Comparison of ENCODE assay signal across 24 cellular contexts in genomic region chr14:59601056-59601455, GRCh38. TPM values are rescaled to one million over a fixed set of nuclear protein-coding genes. Genes with fewer than 3 reads are reported as not detected.
DNase-seq lines count a peak whose midpoint lies in the region; ATAC-seq, FAIRE-seq and TF ChIP-seq lines count a peak whose summit lies in the region.
"Had no signal": no experiment of that assay in that cellular context is flagged by ENCODE, and none has a peak within 500 bp of the region (broad histone marks: within the 10 kb centered on the region; RNA-seq: fewer than 3 reads in every experiment).

No MANE protein-coding gene starts in this region.

- intact Hi-C loops in MCF 10A (cut with micrococcal nuclease), result no loop called here
- intact Hi-C loops in mammary epithelial cell (cut with micrococcal nuclease), result no loop called here

- H3K9me3 ChIP-seq in mammary epithelial cell (replicated peaks; ENCODE audit: insufficient read depth, low read length), result no peaks in the 10 kb centered on the region
- H3K9me3 ChIP-seq in astrocyte (ENCODE audit: insufficient read depth, low read depth, low read length), result no peaks in the 10 kb centered on the region
- H3K9me3 ChIP-seq in small intestine (ENCODE audit: control insufficient read depth, low read depth), result no peaks in the 10 kb centered on the region
- H3K9me3 ChIP-seq in smooth muscle cell (replicated peaks; ENCODE audit: low read depth), result no peaks in the 10 kb centered on the region
- H3K9me3 ChIP-seq: A549 had no signal

- DNase-seq in MCF 10A (ENCODE audit: unreplicated experiment) (no peak), mammary epithelial cell (no peak), astrocyte (ENCODE audit: low read depth) (no peak), iris pigment epithelial cell (ENCODE audit: low read depth) (peak; percentile 14), small intestine (peak; percentile 46), smooth muscle cell (lab: John Stamatoyannopoulos, UW; ENCODE audit: unreplicated experiment) (no peak)
- DNase-seq: AML-193; CD4-positive, alpha-beta T cell; DMS153; DMS79; GDM1; H9 had no signal

- H3K79me2 ChIP-seq in mammary epithelial cell (ENCODE audit: insufficient read depth, low read length) (no peaks in the 10 kb centered on the region), astrocyte (ENCODE audit: insufficient read depth, low read length) (no peaks in the 10 kb centered on the region), smooth muscle cell (ENCODE audit: low read depth) (no peaks in the 10 kb centered on the region)

- no peak overlapping the region for H2AFZ ChIP-seq in mammary epithelial cell (ENCODE audit: low read depth, low read length)
- H2AFZ ChIP-seq in astrocyte (ENCODE audit: low read depth, low read length), result no peak overlapping the region
- no peak overlapping the region for H2AFZ ChIP-seq in smooth muscle cell (ENCODE audit: low read depth)

- H3K4me3 Mint-ChIP-seq in MCF 10A (ENCODE audit: unreplicated experiment), result no peak overlapping the region
- no peak overlapping the region for H3K4me3 Mint-ChIP-seq in astrocyte (ENCODE audit: unreplicated experiment)
- H3K4me3 Mint-ChIP-seq: CD4-positive, alpha-beta T cell; H9 had no signal

- no TSS peak for BruUV-seq in MCF 10A (replicated peaks; lab: Mats Ljungman, UMichigan)
- no TSS peak for BruUV-seq in mammary epithelial cell (replicated peaks; lab: Mats Ljungman, UMichigan)

- H3K36me3 ChIP-seq in mammary epithelial cell (ENCODE audit: insufficient read depth, low read length) (no peaks in the 10 kb centered on the region), astrocyte (ENCODE audit: insufficient read depth, low read length) (no peaks in the 10 kb centered on the region), small intestine (ENCODE audit: control insufficient read depth in 2 of 2, insufficient read depth in 2 of 2, low read length in 2 of 2) (no peaks in the 10 kb centered on the region), smooth muscle cell (ENCODE audit: low read depth) (no peaks in the 10 kb centered on the region)

- peaks cover 19% of the 10 kb centered on the region for H3K36me3 Mint-ChIP-seq in MCF 10A (ENCODE audit: insufficient read depth, unreplicated experiment)
- H3K36me3 Mint-ChIP-seq in astrocyte (ENCODE audit: low read depth, unreplicated experiment), result no peaks in the 10 kb centered on the region

- H3K4me1 ChIP-seq in mammary epithelial cell (ENCODE audit: insufficient read depth, low read length), result no peaks in the 10 kb centered on the region
- no peaks in the 10 kb centered on the region for H3K4me1 ChIP-seq in astrocyte (ENCODE audit: insufficient read depth, low read length)
- no peaks in the 10 kb centered on the region for H3K4me1 ChIP-seq in small intestine (ENCODE audit: control insufficient read depth in 2 of 2, insufficient read depth in 1 of 2, low read depth in 1 of 2, low read length in 1 of 2)
- H3K4me1 ChIP-seq in smooth muscle cell (ENCODE audit: low read depth), result no peaks in the 10 kb centered on the region
- H3K4me1 ChIP-seq: A549 had no signal

- H3K27ac Mint-ChIP-seq in MCF 10A (ENCODE audit: low read depth, unreplicated experiment), result peak overlapping the region; percentile 9
- peak overlapping the region; percentile 9 for H3K27ac Mint-ChIP-seq in astrocyte (ENCODE audit: unreplicated experiment)
- H3K27ac Mint-ChIP-seq: CD4-positive, alpha-beta T cell; H9 had no signal

- H4K20me1 ChIP-seq in mammary epithelial cell (ENCODE audit: insufficient read depth, low read length) (no peaks in the 10 kb centered on the region), astrocyte (ENCODE audit: insufficient read depth, low read length) (no peaks in the 10 kb centered on the region), smooth muscle cell (ENCODE audit: low read depth) (no peaks in the 10 kb centered on the region)

- peaks cover 2% of the 10 kb centered on the region for H3K27me3 ChIP-seq in mammary epithelial cell (ENCODE audit: insufficient read depth, low read length)
- no peaks in the 10 kb centered on the region for H3K27me3 ChIP-seq in astrocyte (ENCODE audit: insufficient read depth, low read length)
- no peaks in the 10 kb centered on the region for H3K27me3 ChIP-seq in small intestine (ENCODE audit: control insufficient read depth in 2 of 2, insufficient read depth in 2 of 2, low read length in 2 of 2)
- peaks cover 10% of the 10 kb centered on the region for H3K27me3 ChIP-seq in smooth muscle cell (ENCODE audit: low read depth)

- dilution Hi-C loops in mammary epithelial cell (cut with HindIII; ENCODE audit: low sequenced_read_pairs), result no loop called here

- H3F3A ChIP-seq in smooth muscle cell (ENCODE audit: low read depth), result no peaks in the 10 kb centered on the region

- 67% methylated on average over 3 of the region's 3 CpGs for WGBS in mammary epithelial cell (ENCODE audit: low coverage, missing lambda C conversion rate)
- WGBS in small intestine, 3 donors, result 13 to 42% (median 25%) methylated on average over 3 of the region's 3 CpGs
- 73% methylated on average over 3 of the region's 3 CpGs for WGBS in smooth muscle cell (ENCODE audit: low lambda C conversion rate)

- no peak overlapping the region for H3K9ac ChIP-seq in mammary epithelial cell (ENCODE audit: insufficient read depth, low read length)
- no peak overlapping the region for H3K9ac ChIP-seq in astrocyte (ENCODE audit: low read length)
- H3K9ac ChIP-seq in smooth muscle cell (ENCODE audit: low read depth), result no peak overlapping the region

- H3K4me3 ChIP-seq in mammary epithelial cell (replicated peaks in 1 of 3; ENCODE audit: insufficient read depth in 1 of 3, low read depth in 2 of 3, low read length in 3 of 3) (no peak overlapping the region), astrocyte (ENCODE audit: insufficient read depth, low read depth, low read length) (no peak overlapping the region), small intestine (ENCODE audit: low read depth in 1 of 2, low read length in 2 of 2) (no peak overlapping the region), smooth muscle cell (no peak overlapping the region)
- H3K4me3 ChIP-seq: A549 had no signal

- FAIRE-seq in astrocyte (lab: Jason Lieb, UNC) (no peak), small intestine (lab: Jason Lieb, UNC) (no peak)
- FAIRE-seq: A549, GM12892, GM18507, H1 had no signal

- no peak for TF ChIP-seq CTCF in MCF 10A (IDR thresholded peaks at IDR 0.05; ENCODE audit: unreplicated experiment)
- TF ChIP-seq CTCF in mammary epithelial cell (conservative IDR thresholded peaks at IDR 0.05 in 1 of 2, IDR thresholded peaks at IDR 0.05 in 1 of 2; ENCODE audit: extremely low read depth in 1 of 2, insufficient read depth in 1 of 2, low read depth in 1 of 2, low read length in 2 of 2), result no peak
- TF ChIP-seq CTCF in astrocyte (IDR thresholded peaks at IDR 0.05; ENCODE audit: insufficient read depth, low read depth, low read length), result no peak
- no peak for TF ChIP-seq CTCF in smooth muscle cell (IDR thresholded peaks at IDR 0.05; ENCODE audit: borderline replicate concordance, insufficient read depth, poor library complexity, severe bottlenecking)

- H3K4me1 Mint-ChIP-seq in MCF 10A (ENCODE audit: insufficient read depth, unreplicated experiment) (peaks cover 6% of the 10 kb centered on the region), astrocyte (ENCODE audit: low read depth, unreplicated experiment) (peaks cover 4% of the 10 kb centered on the region)
- H3K4me1 Mint-ChIP-seq: H9 had no signal

- no peak for ATAC-seq in GM19455 (IDR thresholded peaks at IDR 0.05; ENCODE audit: unreplicated experiment)
- ATAC-seq in GM21723 (IDR thresholded peaks at IDR 0.05; ENCODE audit: unreplicated experiment), result no peak
- ATAC-seq: A549 had no signal

- in situ Hi-C loops in mammary epithelial cell (cut with MboI; ENCODE audit: low sequenced_read_pairs in 2 of 2), result no loop called here

- CTCF ChIA-PET in MCF 10A (lab: Yijun Ruan, JAX), result interaction anchor here (1.7 kb wide), 1 partner anchor 32 kb away, joined by 4 read pairs; no protein-coding TSS in a partner anchor
- CTCF ChIA-PET in mammary epithelial cell (lab: Charles Lee; ENCODE audit: low non-redundant PET), result interaction anchor here (0.6 kb wide), 1 partner anchor 9 kb away, joined by 5 read pairs; no protein-coding TSS in a partner anchor

- no peak overlapping the region for H3K27ac ChIP-seq in mammary epithelial cell (ENCODE audit: insufficient read depth, low read depth, low read length)
- peak overlapping the region; percentile 45 for H3K27ac ChIP-seq in astrocyte (ENCODE audit: low read depth, low read length)
- no peak overlapping the region for H3K27ac ChIP-seq in small intestine (ENCODE audit: low read depth in 1 of 2, low read length in 1 of 2)
- no peak overlapping the region for H3K27ac ChIP-seq in smooth muscle cell (ENCODE audit: low read depth)
- H3K27ac ChIP-seq: 22Rv1, A549, C4-2B had no signal

- POLR2A ChIA-PET in MCF 10A (lab: Yijun Ruan, JAX), result interaction anchor here (1.2 kb wide), 1 partner anchor 12 kb away, joined by 3 read pairs; no protein-coding TSS in a partner anchor

- H3K4me2 ChIP-seq in mammary epithelial cell (ENCODE audit: insufficient read depth, low read depth, low read length) (no peak overlapping the region), astrocyte (ENCODE audit: low read length) (no peak overlapping the region), smooth muscle cell (no peak overlapping the region)
- H3K4me2 ChIP-seq: A549 had no signal

- H3K27me3 Mint-ChIP-seq in MCF 10A (ENCODE audit: insufficient read depth, unreplicated experiment) (no peaks in the 10 kb centered on the region), astrocyte (ENCODE audit: low read depth, unreplicated experiment) (peaks cover 8% of the 10 kb centered on the region)

- H3K9me3 Mint-ChIP-seq in MCF 10A (ENCODE audit: unreplicated experiment) (peaks cover 7% of the 10 kb centered on the region), astrocyte (ENCODE audit: unreplicated experiment) (no peaks in the 10 kb centered on the region)
- H3K9me3 Mint-ChIP-seq: CD4-positive, alpha-beta T cell; H9 had no signal

RNA-seq across cellular contexts. Expression of gene CCDC175, which starts 24.4 kb away (rescaled TPM):
- total RNA-seq in MCF 10A (2022), result not detected in 2 replicates
- total RNA-seq in mammary epithelial cell, result not detected
- polyA plus RNA-seq in mammary epithelial cell, result not detected
- not detected for polyA minus RNA-seq in mammary epithelial cell
- not detected in 2 replicates for total RNA-seq in astrocyte
- not detected for polyA plus RNA-seq in small intestine
- not detected in 2 replicates for total RNA-seq in smooth muscle cell
- polyA plus RNA-seq in smooth muscle cell, result not detected in 2 replicates
- total RNA-seq: CD4-positive, alpha-beta T cell; Daoy; HT-29; IMR-90 had no signal
- polyA plus RNA-seq: A549, BJ, H1, IMR-90 had no signal

Comparison
In these comparisons a context has a peak if more than half of its experiments do, and no peak if none do; other contexts are left out.
1. DNase-seq: peak in iris pigment epithelial cell (single experiment) and small intestine (single experiment); none in MCF 10A (single experiment), mammary epithelial cell (single experiment), astrocyte (single experiment) and smooth muscle cell (single experiment).